29 cellular contexts compared by ENCODE assay signal in genomic region chr18:35085450-35086032, GRCh38. TPM values are rescaled to one million over a fixed set of nuclear protein-coding genes. Genes with fewer than 3 reads are reported as not detected.
DNase-seq lines count a peak whose midpoint lies in the region; ATAC-seq and TF ChIP-seq lines count a peak whose summit lies in the region.
"Had no signal": no experiment of that assay in that cellular context is flagged by ENCODE, and none has a peak within 500 bp of the region (broad histone marks: within the 10 kb centered on the region; RNA-seq: fewer than 3 reads in every experiment).

No MANE protein-coding gene starts in this region.

- H3K27me3 ChIP-seq in right cardiac atrium (ENCODE audit: control insufficient read depth, insufficient read depth) (no peaks in the 10 kb centered on the region), psoas muscle (ENCODE audit: insufficient read depth in 3 of 3, low read length in 2 of 3) (no peaks in the 10 kb centered on the region), spleen (replicated peaks in 1 of 7) (no peaks in the 10 kb centered on the region)
- H3K27me3 ChIP-seq: ascending aorta, BLaER1, neutrophil, vagina had no signal

- TF ChIP-seq CTCF in psoas muscle (IDR thresholded peaks at IDR 0.05) (no peak), spleen (IDR thresholded peaks at IDR 0.05 in 8 of 11, conservative IDR thresholded peaks at IDR 0.05 in 3 of 11) (no peak)

- no peaks in the 10 kb centered on the region for H3K9me3 ChIP-seq in right cardiac atrium (ENCODE audit: control insufficient read depth, low read length)
- no peaks in the 10 kb centered on the region for H3K9me3 ChIP-seq in psoas muscle
- no peaks in the 10 kb centered on the region for H3K9me3 ChIP-seq in spleen
- H3K9me3 ChIP-seq: ascending aorta, BLaER1, neutrophil, vagina had no signal

- H3K36me3 ChIP-seq in psoas muscle (ENCODE audit: insufficient read depth in 1 of 2, low read depth in 1 of 2): no peaks in the 10 kb centered on the region
- no peaks in the 10 kb centered on the region for H3K36me3 ChIP-seq in spleen
- H3K36me3 ChIP-seq: ascending aorta, neutrophil, vagina, WERI-Rb-1 had no signal

- ATAC-seq in right cardiac atrium: peak; percentile 31 to 79
- peak; percentile 83 to 88 (median 84) for ATAC-seq in psoas muscle
- ATAC-seq: activated CD8-positive, alpha-beta memory T cell treated with anti-CD3 and anti-CD28 coated beads, Interleukin-2, amount 10 ng/mL, durations not matched to agents 7 days and 5 days; Panc1; stimulated activated naive B cell treated with anti-CD40 and anti-IgM and Interleukin-4, amounts not matched to agents 10 μg/mL and 1 μg/mL and 100 μg/mL, for 72 hours had no signal

- 12% methylated on average over 2 of the region's 2 CpGs for WGBS in right cardiac atrium
- WGBS in psoas muscle, 3 donors: 12 to 14% (median 13%) methylated on average over 2 of the region's 2 CpGs
- WGBS in spleen, 5 donors: 64 to 79% (median 66%) methylated on average over 2 of the region's 2 CpGs

- H3K27ac ChIP-seq in right cardiac atrium (ENCODE audit: low read length) (peak overlapping the region; percentile 75), psoas muscle (peak overlapping the region; percentile 83), spleen (no peak overlapping the region)
- H3K27ac ChIP-seq: BLaER1, epithelial cell of prostate, neutrophil, vagina, WERI-Rb-1 had no signal

- intact Hi-C loops in right cardiac atrium (cut with DNase I): no loop called here
- intact Hi-C loops in psoas muscle (cut with DNase I): loop anchor here in 1 of 2 donors (5.0 kb wide), 1 partner anchor 37 kb away; no protein-coding TSS in a partner anchor
- intact Hi-C loops in spleen (cut with DNase I; ENCODE audit: low total_unique reads): no loop called here

- H3K4me1 ChIP-seq in right cardiac atrium (ENCODE audit: control insufficient read depth, insufficient read depth, low read length) (peaks cover 4% of the 10 kb centered on the region), psoas muscle (peaks cover 73% of the 10 kb centered on the region), spleen (peaks cover 0 to 35% (median 16%) of the 10 kb centered on the region in 6 donors)
- H3K4me1 ChIP-seq: BLaER1, vagina had no signal

- TF ChIP-seq POLR2A in spleen (IDR thresholded peaks at IDR 0.05): no peak

- peak; percentile 5 for DNase-seq in HuH-7 (ENCODE audit: low spot score)
- peak; percentile 40 for DNase-seq in cerebellar cortex (ENCODE audit: low spot score)
- no peak for DNase-seq in right cardiac atrium
- DNase-seq in psoas muscle: no peak
- DNase-seq in spleen: no peak
- DNase-seq in activated naive CD4-positive, alpha-beta T cell treated with anti-CD3 and anti-CD28 coated beads, Interleukin-2, amount 50 U/mL, for 16 hours: no peak
- no peak for DNase-seq in effector CD8-positive, alpha-beta T cell (lab: John Stamatoyannopoulos, UW)
- no peak for DNase-seq in NCI-H2227 (lab: John Stamatoyannopoulos, UW; ENCODE audit: unreplicated experiment)
- DNase-seq: activated CD4-positive, alpha-beta T cell treated with anti-CD3 and anti-CD28 coated beads, Interleukin-2, amount 50 U/mL, for 1 hour; activated CD8-positive, alpha-beta memory T cell treated with anti-CD3 and anti-CD28 coated beads, Interleukin-2, amount 10 ng/mL, durations not matched to agents 7 days and 5 days; COR-L47; DND-41; foreskin fibroblast; H7; hypothalamus; islet precursor cell; mesenchymal stem cell; NCI-H1436 treated with DMSO at 0.1 percent for 48 hours; NCI-H510A treated with DMSO at 0.1 percent for 48 hours; stimulated activated CD4-positive, alpha-beta T cell treated with anti-CD3 and anti-CD28 coated beads, Interleukin-12 subunit alpha, Interleukin-12 subunit beta, amount 100 ng/mL, for 4 hours; stimulated activated CD4-positive, alpha-beta T cell treated with anti-CD3 and anti-CD28 coated beads, Interleukin-4, amount 100 ng/mL, for 24 hours; stimulated activated naive B cell treated with anti-CD40 and anti-IgM and Interleukin-4, amounts not matched to agents 10 μg/mL and 1 μg/mL and 100 μg/mL, for 72 hours; WERI-Rb-1 had no signal

- H3K4me3 ChIP-seq in right cardiac atrium (ENCODE audit: low read length) (no peak overlapping the region), psoas muscle (no peak overlapping the region), spleen (no peak overlapping the region)
- H3K4me3 ChIP-seq: ascending aorta, BLaER1, vagina had no signal

RNA-seq across cellular contexts. Expression of gene MAPRE2, which starts 44.3 kb away (rescaled TPM):
- 100 to 1,000 TPM in 1 of 4 donors, 10 to 100 TPM in 3; 86.2 to 108 (median 92.0) TPM for total RNA-seq in right cardiac atrium
- 52.8 TPM for polyA plus RNA-seq in right cardiac atrium
- total RNA-seq in psoas muscle: 10 to 100 TPM; 48.0 to 83.4 (median 72.5) TPM
- 10 to 100 TPM in 2 of 3 donors, 1 to 10 TPM in 1; 3.3 to 57.3 (median 13.7) TPM for polyA plus RNA-seq in psoas muscle
- total RNA-seq in spleen: 10 to 100 TPM; 42.6 to 62.9 (median 50.2) TPM
- 10 to 100 TPM; 18.8 to 21.5 (median 20.6) TPM for polyA plus RNA-seq in spleen

Comparison
In these comparisons a context has a peak if more than half of its experiments do, and no peak if none do; other contexts are left out.
1. DNase-seq: peak in HuH-7 (single experiment) and cerebellar cortex (single experiment); none in right cardiac atrium (0 of 3), psoas muscle (0 of 2), spleen (single experiment), activated naive CD4-positive, alpha-beta T cell treated with anti-CD3 and anti-CD28 coated beads, Interleukin-2, amount 50 U/mL, for 16 hours (single experiment), effector CD8-positive, alpha-beta T cell (single experiment) and NCI-H2227 (single experiment).
2. H3K27ac ChIP-seq: peak in right cardiac atrium (single experiment) and psoas muscle (single experiment); none in spleen (0 of 8).